21 cellular contexts compared by ENCODE assay signal in genomic region chr11:31821779-31822574, GRCh38. TPM values are rescaled to one million over a fixed set of nuclear protein-coding genes. Genes with fewer than 3 reads are reported as not detected.
DNase-seq lines count a peak whose midpoint lies in the region; ATAC-seq and TF ChIP-seq lines count a peak whose summit lies in the region.
"Had no signal": no experiment of that assay in that cellular context is flagged by ENCODE, and none has a peak within 500 bp of the region (broad histone marks: within the 10 kb centered on the region; RNA-seq: fewer than 3 reads in every experiment).

No MANE protein-coding gene starts in this region.

- DNase-seq in NCI-H82 (lab: John Stamatoyannopoulos, UW): peak; percentile 13
- DNase-seq in NCI-H82 treated with DMSO at 0.1 percent for 48 hours (lab: John Stamatoyannopoulos, UW; ENCODE audit: unreplicated experiment): no peak
- peak; percentile 22 for DNase-seq in HuH-7 (ENCODE audit: low spot score)
- no peak for DNase-seq in glutamatergic neuron
- peak; percentile 87 for DNase-seq in retina
- DNase-seq in effector memory CD4-positive, alpha-beta T cell: no peak
- DNase-seq: ACHN, AML-193, DND-41, HFFc6, NCI-H1436, NCI-H1930, NCI-H510A, PC-3, RPMI8226, SHP77 treated with DMSO at 0.1 percent for 48 hours, T-helper 1 cell had no signal

- H3K4me3 ChIP-seq in effector memory CD4-positive, alpha-beta T cell (ENCODE audit: insufficient read depth, low read depth, low read length, poor library complexity, severe bottlenecking): no peak overlapping the region

- H3K9me3 Mint-ChIP-seq in glutamatergic neuron (ENCODE audit: unreplicated experiment): peaks cover 7% of the 10 kb centered on the region
- H3K9me3 Mint-ChIP-seq: HFFc6 had no signal

- ATAC-seq in HG03139 (IDR thresholded peaks at IDR 0.05; ENCODE audit: unreplicated experiment) (no peak), GM21717 (IDR thresholded peaks at IDR 0.05; ENCODE audit: unreplicated experiment) (no peak)
- ATAC-seq: PC-3 had no signal

- H3K36me3 Mint-ChIP-seq in glutamatergic neuron (ENCODE audit: unreplicated experiment): peaks cover 9% of the 10 kb centered on the region

- TF ChIP-seq CTCF in glutamatergic neuron (IDR thresholded peaks at IDR 0.05; ENCODE audit: partially characterized antibody, unreplicated experiment): no peak

- H3K4me1 Mint-ChIP-seq in glutamatergic neuron (ENCODE audit: low read depth, unreplicated experiment): peaks cover 18% of the 10 kb centered on the region

- H3K4me3 Mint-ChIP-seq in glutamatergic neuron (ENCODE audit: unreplicated experiment): peak overlapping the region; percentile 65
- H3K4me3 Mint-ChIP-seq: HFFc6 had no signal

- H3K27ac ChIP-seq in effector memory CD4-positive, alpha-beta T cell (ENCODE audit: insufficient read depth, low read length, poor library complexity, severe bottlenecking): no peak overlapping the region
- H3K27ac ChIP-seq: C4-2B had no signal

- no peaks in the 10 kb centered on the region for H3K36me3 ChIP-seq in effector memory CD4-positive, alpha-beta T cell (ENCODE audit: control insufficient read depth, insufficient read depth, low read length)

- H3K4me1 ChIP-seq in effector memory CD4-positive, alpha-beta T cell (ENCODE audit: control insufficient read depth, insufficient read depth, low read length, poor library complexity, severe bottlenecking): peaks cover 13% of the 10 kb centered on the region

- peak overlapping the region; percentile 8 for H3K27ac Mint-ChIP-seq in glutamatergic neuron (ENCODE audit: unreplicated experiment)
- H3K27ac Mint-ChIP-seq: HFFc6 had no signal

- H3K9me3 ChIP-seq in effector memory CD4-positive, alpha-beta T cell (ENCODE audit: control insufficient read depth, low read length): peaks cover 5% of the 10 kb centered on the region

- peaks cover 96% of the 10 kb centered on the region for H3K27me3 ChIP-seq in effector memory CD4-positive, alpha-beta T cell (replicated peaks; ENCODE audit: control insufficient read depth, insufficient read depth, low read length, poor library complexity, severe bottlenecking)

- H3K27me3 Mint-ChIP-seq in glutamatergic neuron (ENCODE audit: unreplicated experiment): peaks cover 29% of the 10 kb centered on the region

RNA-seq across cellular contexts. Expression of gene PAX6, which starts 10.9 kb away (rescaled TPM):
- total RNA-seq in glutamatergic neuron (ENCODE audit: unreplicated experiment): 30.7 TPM
- total RNA-seq: HT-29 had no signal

Comparison
In these comparisons a context has a peak if more than half of its experiments do, and no peak if none do; other contexts are left out.
1. DNase-seq: peak in NCI-H82 (single experiment), HuH-7 (single experiment) and retina (single experiment); none in NCI-H82 treated with DMSO at 0.1 percent for 48 hours (single experiment), glutamatergic neuron (single experiment) and effector memory CD4-positive, alpha-beta T cell (0 of 3).